ENCODE assay signal across 1 cellular context in genomic region chr2:218357194-218358177, GRCh38.
TF ChIP-seq lines count a peak whose summit lies in the region.

No MANE protein-coding gene starts in this region.

TF ChIP-seq in K562, 482 proteins besides CTCF, POLR2A, EP300 and RAD21:
- no peak for TF ChIP-seq NUFIP1 (IDR thresholded peaks at IDR 0.05; ENCODE audit: partially characterized antibody)
- TF ChIP-seq NFE2 (IDR thresholded peaks at IDR 0.05; ENCODE audit: low read depth): no peak
- no peak for TF ChIP-seq FOSL1 (tag; conservative IDR thresholded peaks at IDR 0.05)
- TF ChIP-seq ZNF354B (CRISPR knock-in tag; IDR thresholded peaks at IDR 0.05): no peak
- TF ChIP-seq, protein P1, sequence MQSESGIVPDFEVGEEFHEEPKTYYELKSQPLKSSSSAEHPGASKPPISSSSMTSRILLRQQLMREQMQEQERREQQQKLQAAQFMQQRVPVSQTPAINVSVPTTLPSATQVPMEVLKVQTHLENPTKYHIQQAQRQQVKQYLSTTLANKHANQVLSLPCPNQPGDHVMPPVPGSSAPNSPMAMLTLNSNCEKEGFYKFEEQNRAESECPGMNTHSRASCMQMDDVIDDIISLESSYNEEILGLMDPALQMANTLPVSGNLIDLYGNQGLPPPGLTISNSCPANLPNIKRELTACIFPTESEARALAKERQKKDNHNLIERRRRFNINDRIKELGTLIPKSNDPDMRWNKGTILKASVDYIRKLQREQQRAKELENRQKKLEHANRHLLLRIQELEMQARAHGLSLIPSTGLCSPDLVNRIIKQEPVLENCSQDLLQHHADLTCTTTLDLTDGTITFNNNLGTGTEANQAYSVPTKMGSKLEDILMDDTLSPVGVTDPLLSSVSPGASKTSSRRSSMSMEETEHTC (IDR thresholded peaks at IDR 0.05): no peak
